ENCODE assay signal across 9 cellular contexts in the genomic region with DNA sequence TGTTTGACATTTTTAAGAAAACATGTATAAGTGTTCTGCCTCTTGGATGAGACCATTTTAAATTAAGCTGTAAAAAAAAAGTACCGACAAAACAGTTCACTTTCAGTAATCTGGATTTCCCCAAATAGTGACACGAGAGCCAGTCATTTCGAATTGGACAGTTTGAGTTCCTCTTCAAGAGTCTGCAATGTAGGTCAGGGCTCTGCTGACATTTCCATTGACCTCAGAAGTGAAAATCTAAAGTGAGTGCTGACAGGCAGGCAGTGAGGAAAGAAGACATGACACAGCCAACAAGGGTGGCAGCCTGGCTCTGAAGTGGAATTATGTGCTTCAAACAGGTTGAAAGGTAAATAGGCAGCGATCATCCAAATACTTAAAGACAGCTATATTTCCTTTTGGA. TPM values are rescaled to one million over a fixed set of nuclear protein-coding genes. Genes with fewer than 3 reads are reported as not detected.
DNase-seq lines count a peak whose midpoint lies in the region; ATAC-seq and TF ChIP-seq lines count a peak whose summit lies in the region.
"Had no signal": no experiment of that assay in that cellular context is flagged by ENCODE, and none has a peak within 500 bp of the region (broad histone marks: within the 10 kb centered on the region; RNA-seq: fewer than 3 reads in every experiment).

A gene with protein sequence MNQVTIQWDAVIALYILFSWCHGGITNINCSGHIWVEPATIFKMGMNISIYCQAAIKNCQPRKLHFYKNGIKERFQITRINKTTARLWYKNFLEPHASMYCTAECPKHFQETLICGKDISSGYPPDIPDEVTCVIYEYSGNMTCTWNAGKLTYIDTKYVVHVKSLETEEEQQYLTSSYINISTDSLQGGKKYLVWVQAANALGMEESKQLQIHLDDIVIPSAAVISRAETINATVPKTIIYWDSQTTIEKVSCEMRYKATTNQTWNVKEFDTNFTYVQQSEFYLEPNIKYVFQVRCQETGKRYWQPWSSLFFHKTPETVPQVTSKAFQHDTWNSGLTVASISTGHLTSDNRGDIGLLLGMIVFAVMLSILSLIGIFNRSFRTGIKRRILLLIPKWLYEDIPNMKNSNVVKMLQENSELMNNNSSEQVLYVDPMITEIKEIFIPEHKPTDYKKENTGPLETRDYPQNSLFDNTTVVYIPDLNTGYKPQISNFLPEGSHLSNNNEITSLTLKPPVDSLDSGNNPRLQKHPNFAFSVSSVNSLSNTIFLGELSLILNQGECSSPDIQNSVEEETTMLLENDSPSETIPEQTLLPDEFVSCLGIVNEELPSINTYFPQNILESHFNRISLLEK (plus strand): TSS at position 259 of the 400 bp plus-strand sequence. CDS start 1,667 bp downstream, outside the sequence.

- H3K36me3 ChIP-seq in Caco-2 (ENCODE audit: control insufficient read depth, insufficient read depth, low read length) (no peaks in the 10 kb centered on the region), psoas muscle (ENCODE audit: insufficient read depth in 1 of 2, low read depth in 1 of 2) (no peaks in the 10 kb centered on the region)

- H3K9me3 ChIP-seq in Caco-2 (no peaks in the 10 kb centered on the region), psoas muscle (no peaks in the 10 kb centered on the region)

- WGBS in psoas muscle, 3 donors = 62 to 86% (median 62%) methylated on average over 4 of the region's 4 CpGs

- TF ChIP-seq CTCF in CD14-positive monocyte (IDR thresholded peaks at IDR 0.05) (no peak), Caco-2 (IDR thresholded peaks at IDR 0.05; ENCODE audit: insufficient read depth in 1 of 2, low read depth in 1 of 2, low read length in 1 of 2, severe bottlenecking in 1 of 2, unreplicated experiment in 1 of 2) (no peak), psoas muscle (IDR thresholded peaks at IDR 0.05) (no peak)

- ATAC-seq in GM19035 (IDR thresholded peaks at IDR 0.05; ENCODE audit: unreplicated experiment) (peak; percentile 90), HG02938 (IDR thresholded peaks at IDR 0.05; ENCODE audit: unreplicated experiment) (peak; percentile 75), psoas muscle (no peak)

- POLR2A ChIA-PET in Caco-2 (lab: Charles Lee) = no interaction called here

- H3K9me3 Mint-ChIP-seq in CD14-positive monocyte (peaks cover 0 to 3% (median 0%) of the 10 kb centered on the region in 7 donors), Caco-2 (ENCODE audit: unreplicated experiment) (no peaks in the 10 kb centered on the region)

- H3K27me3 Mint-ChIP-seq in CD14-positive monocyte (ENCODE audit: low read depth in 3 of 3) (peaks cover 5 to 8% (median 6%) of the 10 kb centered on the region in 3 donors), Caco-2 (ENCODE audit: insufficient read depth, unreplicated experiment) (no peaks in the 10 kb centered on the region)

- H3K27ac Mint-ChIP-seq in CD14-positive monocyte (no peak within 1 kb of the TSS), Caco-2 (ENCODE audit: unreplicated experiment) (no peak within 1 kb of the TSS)

- intact Hi-C loops in CD14-positive monocyte (cut with micrococcal nuclease) (no loop called here), Caco-2 (cut with micrococcal nuclease; ENCODE audit: unreplicated experiment) (no loop called here), psoas muscle (cut with DNase I) (no loop called here)

- DNase-seq in DMS53 treated with DMSO at 0.1 percent for 48 hours (lab: John Stamatoyannopoulos, UW; ENCODE audit: unreplicated experiment) (peak; percentile 82), CD14-positive monocyte (ENCODE audit: low spot score) (no peak), Caco-2 (no peak), NCI-H345 treated with DMSO at 0.1 percent for 48 hours (lab: John Stamatoyannopoulos, UW; ENCODE audit: unreplicated experiment) (no peak), psoas muscle (no peak)
- peak; percentile 55 to 60 for DNase-seq in activated T-cell treated with anti-CD3 and anti-CD28 coated beads, Interleukin-2, amount 50 U/mL, for 48 hours
- DNase-seq: mammary epithelial cell had no signal

- no peak within 1 kb of the TSS for H3K27ac ChIP-seq in psoas muscle

- CTCF ChIA-PET in Caco-2 (lab: Charles Lee) = interaction anchor here (0.6 kb wide), 1 partner anchor 45 kb away, joined by 3 read pairs; no protein-coding TSS in a partner anchor

- peak within 1 kb of the TSS in 1 of 2 donors; percentile 7 for H3K4me3 Mint-ChIP-seq in CD14-positive monocyte
- H3K4me3 Mint-ChIP-seq in Caco-2 (ENCODE audit: unreplicated experiment) = no peak within 1 kb of the TSS

- H3K27me3 ChIP-seq in Caco-2 (replicated peaks; ENCODE audit: control insufficient read depth, insufficient read depth, low read length) (no peaks in the 10 kb centered on the region), psoas muscle (ENCODE audit: insufficient read depth in 3 of 3, low read length in 2 of 3) (no peaks in the 10 kb centered on the region)

- H3K4me1 Mint-ChIP-seq in CD14-positive monocyte = no peaks in the 10 kb centered on the region
- H3K4me1 Mint-ChIP-seq in Caco-2 (ENCODE audit: low read depth, unreplicated experiment) = no peaks in the 10 kb centered on the region

- H3K36me3 Mint-ChIP-seq in CD14-positive monocyte (no peaks in the 10 kb centered on the region), Caco-2 (ENCODE audit: insufficient read depth, unreplicated experiment) (no peaks in the 10 kb centered on the region)

- H3K4me3 ChIP-seq in Caco-2 (ENCODE audit: low read depth, low read length) (no peak within 1 kb of the TSS), psoas muscle (no peak within 1 kb of the TSS)

- H3K4me1 ChIP-seq in Caco-2 (no peaks in the 10 kb centered on the region), psoas muscle (no peaks in the 10 kb centered on the region)

- no TSS peak for BruUV-seq in Caco-2 (replicated peaks; lab: Mats Ljungman, UMichigan)

RNA-seq across cellular contexts. Expression of the gene that starts here (rescaled TPM):
- polyA plus RNA-seq in CD14-positive monocyte (not detected), psoas muscle (not detected)
- total RNA-seq in Caco-2 (2022) (not detected in 2 replicates), psoas muscle (not detected)
- total RNA-seq: mammary epithelial cell had no signal
- polyA plus RNA-seq: mammary epithelial cell had no signal

Comparison
In these comparisons a context has a peak if more than half of its experiments do, and no peak if none do; other contexts are left out.
1. DNase-seq: peak in DMS53 treated with DMSO at 0.1 percent for 48 hours (single experiment) and activated T-cell treated with anti-CD3 and anti-CD28 coated beads, Interleukin-2, amount 50 U/mL, for 48 hours (2 of 2); none in CD14-positive monocyte (single experiment), Caco-2 (0 of 2), NCI-H345 treated with DMSO at 0.1 percent for 48 hours (single experiment) and psoas muscle (0 of 2).
2. ATAC-seq: peak in GM19035 (single experiment) and HG02938 (single experiment); none in psoas muscle (0 of 4).